Comparison of ENCODE assay signal across 8 cellular contexts in genomic region chr5:38557792-38558191, GRCh38. TPM values are rescaled to one million over a fixed set of nuclear protein-coding genes. Genes with fewer than 3 reads are reported as not detected.
DNase-seq lines count a peak whose midpoint lies in the region; ATAC-seq, FAIRE-seq and TF ChIP-seq lines count a peak whose summit lies in the region.

No MANE protein-coding gene starts in this region.

- H3K4me1 Mint-ChIP-seq in activated CD4-positive, alpha-beta T cell treated with anti-CD3 and anti-CD28 coated beads, Interleukin-2, amount 10 ng/mL, durations not matched to agents 7 days and 5 days, result peaks cover 16% of the 10 kb centered on the region
- H3K4me1 Mint-ChIP-seq in astrocyte (ENCODE audit: low read depth, unreplicated experiment), result peaks cover 9% of the 10 kb centered on the region

- H2AFZ ChIP-seq in astrocyte (ENCODE audit: low read depth, low read length), result no peak overlapping the region

- H3K27ac ChIP-seq in astrocyte (ENCODE audit: low read depth, low read length), result no peak overlapping the region
- peak overlapping the region; percentile 91 to 96 for H3K27ac ChIP-seq in left lung
- H3K27ac ChIP-seq in testis, result peak overlapping the region; percentile 95 to 99

- H3K79me2 ChIP-seq in astrocyte (ENCODE audit: insufficient read depth, low read length), result peaks cover 10% of the 10 kb centered on the region

- H4K20me1 ChIP-seq in astrocyte (ENCODE audit: insufficient read depth, low read length), result peaks cover 17% of the 10 kb centered on the region

- H3K4me3 ChIP-seq in astrocyte (ENCODE audit: insufficient read depth, low read depth, low read length) (peak overlapping the region; percentile 80), left lung (peak overlapping the region in 1 of 2 donors; percentile 58), testis (peak overlapping the region; percentile 89 to 99)

- TF ChIP-seq CTCF in astrocyte (IDR thresholded peaks at IDR 0.05; ENCODE audit: insufficient read depth, low read depth, low read length), result no peak
- TF ChIP-seq CTCF in left lung (IDR thresholded peaks at IDR 0.05), result no peak
- no peak for TF ChIP-seq CTCF in testis (IDR thresholded peaks at IDR 0.05)

- 37 to 50% methylated on average over 6 of the region's 6 CpGs for WGBS in testis, 2 donors

- TF ChIP-seq POLR2A in testis (IDR thresholded peaks at IDR 0.05), result no peak

- no peak overlapping the region for H3K27ac Mint-ChIP-seq in activated CD4-positive, alpha-beta T cell treated with anti-CD3 and anti-CD28 coated beads, Interleukin-2, amount 10 ng/mL, durations not matched to agents 7 days and 5 days
- H3K27ac Mint-ChIP-seq in astrocyte (ENCODE audit: unreplicated experiment), result no peak overlapping the region

- H3K36me3 Mint-ChIP-seq in activated CD4-positive, alpha-beta T cell treated with anti-CD3 and anti-CD28 coated beads, Interleukin-2, amount 10 ng/mL, durations not matched to agents 7 days and 5 days (ENCODE audit: low read depth), result no peaks in the 10 kb centered on the region
- no peaks in the 10 kb centered on the region for H3K36me3 Mint-ChIP-seq in astrocyte (ENCODE audit: low read depth, unreplicated experiment)

- ATAC-seq in left lung, result no peak
- ATAC-seq in HG03354 (IDR thresholded peaks at IDR 0.05; ENCODE audit: poor library complexity, severe bottlenecking, unreplicated experiment), result no peak
- no peak for ATAC-seq in HG02763 (IDR thresholded peaks at IDR 0.05; ENCODE audit: unreplicated experiment)

- intact Hi-C loops in left lung (cut with DNase I), result no loop called here
- intact Hi-C loops in testis (cut with DNase I; ENCODE audit: low total_unique reads), result loop anchor here (10.0 kb wide), 1 partner anchor 93 kb away; no protein-coding TSS in a partner anchor

- H3K9ac ChIP-seq in astrocyte (ENCODE audit: low read length), result no peak overlapping the region

- no peaks in the 10 kb centered on the region for H3K36me3 ChIP-seq in astrocyte (ENCODE audit: insufficient read depth, low read length)
- no peaks in the 10 kb centered on the region for H3K36me3 ChIP-seq in left lung
- H3K36me3 ChIP-seq in testis (ENCODE audit: low read depth, missing control alignments), result no peaks in the 10 kb centered on the region

- no peaks in the 10 kb centered on the region for H3K9me3 Mint-ChIP-seq in activated CD4-positive, alpha-beta T cell treated with anti-CD3 and anti-CD28 coated beads, Interleukin-2, amount 10 ng/mL, durations not matched to agents 7 days and 5 days
- no peaks in the 10 kb centered on the region for H3K9me3 Mint-ChIP-seq in astrocyte (ENCODE audit: unreplicated experiment)

- H3K27me3 ChIP-seq in astrocyte (ENCODE audit: insufficient read depth, low read length) (peaks cover 4% of the 10 kb centered on the region), left lung (peaks cover 0 to 56% of the 10 kb centered on the region in 2 donors), testis (no peaks in the 10 kb centered on the region)

- H3K9me3 ChIP-seq in astrocyte (ENCODE audit: insufficient read depth, low read depth, low read length) (no peaks in the 10 kb centered on the region), left lung (no peaks in the 10 kb centered on the region), testis (no peaks in the 10 kb centered on the region)

- POLR2A ChIA-PET in activated CD4-positive, alpha-beta T cell treated with anti-CD3 and anti-CD28 coated beads, Interleukin-2, amount 10 ng/mL, durations not matched to agents 7 days and 5 days (lab: Charles Lee), result no interaction called here

- H3K4me3 Mint-ChIP-seq in activated CD4-positive, alpha-beta T cell treated with anti-CD3 and anti-CD28 coated beads, Interleukin-2, amount 10 ng/mL, durations not matched to agents 7 days and 5 days, result peak overlapping the region; percentile 70
- H3K4me3 Mint-ChIP-seq in astrocyte (ENCODE audit: unreplicated experiment), result peak overlapping the region; percentile 90

- H3K27me3 Mint-ChIP-seq in activated CD4-positive, alpha-beta T cell treated with anti-CD3 and anti-CD28 coated beads, Interleukin-2, amount 10 ng/mL, durations not matched to agents 7 days and 5 days, result peaks cover 75% of the 10 kb centered on the region
- peaks cover 11% of the 10 kb centered on the region for H3K27me3 Mint-ChIP-seq in astrocyte (ENCODE audit: low read depth, unreplicated experiment)

- DNase-seq in activated CD4-positive, alpha-beta T cell treated with anti-CD3 and anti-CD28 coated beads, Interleukin-2, amount 10 ng/mL, durations not matched to agents 7 days and 5 days, result no peak
- DNase-seq in activated CD4-positive, alpha-beta T cell treated with anti-CD3 and anti-CD28 coated beads, Interleukin-2, amount 50 U/mL, for 4 hours, result no peak
- no peak for DNase-seq in astrocyte (ENCODE audit: low read depth)
- no peak for DNase-seq in left lung
- DNase-seq in testis, result no peak
- no peak for DNase-seq in cerebellar cortex (ENCODE audit: low spot score)

- FAIRE-seq in astrocyte (lab: Jason Lieb, UNC), result no peak

- CTCF ChIA-PET in activated CD4-positive, alpha-beta T cell treated with anti-CD3 and anti-CD28 coated beads, Interleukin-2, amount 10 ng/mL, durations not matched to agents 7 days and 5 days (lab: Charles Lee), result no interaction called here

- peak overlapping the region; percentile 92 for H3K4me2 ChIP-seq in astrocyte (ENCODE audit: low read length)

- peaks cover 8% of the 10 kb centered on the region for H3K4me1 ChIP-seq in astrocyte (ENCODE audit: insufficient read depth, low read length)
- H3K4me1 ChIP-seq in left lung, result peaks cover 6 to 26% of the 10 kb centered on the region in 2 donors
- H3K4me1 ChIP-seq in testis, result peaks cover 11% of the 10 kb centered on the region

RNA-seq across cellular contexts. Expression of gene LIFR, which starts 1.3 kb away (rescaled TPM):
- total RNA-seq in activated CD4-positive, alpha-beta T cell treated with anti-CD3 and anti-CD28 coated beads, Interleukin-2, amount 10 ng/mL, durations not matched to agents 7 days and 5 days, result under 1 TPM in 1 of 2 experiments, not detected in 1; 0.12 TPM
- 16.0 and 20.3 TPM in 2 replicates for total RNA-seq in astrocyte
- total RNA-seq in left lung, result 10 to 100 TPM; 52.6 to 76.2 TPM
- 10 to 100 TPM; 49.9 to 63.9 TPM for total RNA-seq in testis
- polyA plus RNA-seq in testis (ENCODE audit: insufficient read depth, low read depth, low replicate concordance), result 19.7 TPM

Comparison
In these comparisons a context has a peak if more than half of its experiments do, and no peak if none do; other contexts are left out.
1. RNA of gene LIFR, which starts 1.3 kb away (total RNA-seq): 52.6 to 76.2 TPM in left lung, 49.9 to 63.9 TPM in testis and 16.0 to 20.3 TPM in astrocyte; 0.12 TPM in activated CD4-positive, alpha-beta T cell treated with anti-CD3 and anti-CD28 coated beads, Interleukin-2, amount 10 ng/mL, durations not matched to agents 7 days and 5 days; every median in the first group is over 10 times any median in the second.